In genomic region chr13:112690242-112690943, GRCh38 we compare ENCODE assay signal across 2 cellular contexts.
TF ChIP-seq lines count a peak whose summit lies in the region.

No MANE protein-coding gene starts in this region.

TF ChIP-seq in SK-N-SH, 30 proteins besides CTCF, POLR2A, EP300 and RAD21 (continued from another document):
- TF ChIP-seq CHD2 (IDR thresholded peaks at IDR 0.05; ENCODE audit: low read length, partially characterized antibody) = no peak

TF ChIP-seq in liver, 16 proteins besides CTCF, POLR2A, EP300 and RAD21 (continued from another document):
- TF ChIP-seq REST (IDR thresholded peaks at IDR 0.05) (no peak), NR2F2 (IDR thresholded peaks at IDR 0.05) (no peak), JUND (IDR thresholded peaks at IDR 0.05) (no peak), MAX (IDR thresholded peaks at IDR 0.05) (no peak), FOXA2 (IDR thresholded peaks at IDR 0.05) (no peak), ZBTB33 (IDR thresholded peaks at IDR 0.05) (no peak), YY1 (IDR thresholded peaks at IDR 0.05) (no peak), TAF1 (conservative IDR thresholded peaks at IDR 0.05) (no peak), SP1 (IDR thresholded peaks at IDR 0.05) (no peak), ATF3 (IDR thresholded peaks at IDR 0.05) (no peak), FOXA1 (IDR thresholded peaks at IDR 0.05) (no peak)
